28 cellular contexts compared by ENCODE assay signal in genomic region chr10:102702742-102703141, GRCh38.
"Had no signal": no experiment of that assay in that cellular context is flagged by ENCODE, and none has a peak within 500 bp of the region (broad histone marks: within the 10 kb centered on the region; RNA-seq: fewer than 3 reads in every experiment).

No MANE protein-coding gene starts in this region.

- ATAC-seq: activated CD4-positive, CD25-positive, alpha-beta regulatory T cell treated with anti-CD3 and anti-CD28 coated beads, Interleukin-2, amount 50 U/mL, for 24 hours; effector memory CD8-positive, alpha-beta T cell; esophagus mucosa; left cardiac atrium; mucosa of descending colon; pancreas; psoas muscle; right lobe of liver; T-cell had no signal

- H3K4me1 ChIP-seq: ascending aorta, pancreas, psoas muscle, right lobe of liver had no signal

- DNase-seq: activated CD4-positive, alpha-beta T cell treated with anti-CD3 and anti-CD28 coated beads, Interleukin-2, amount 50 U/mL, for 1 hour; activated CD8-positive, alpha-beta memory T cell treated with anti-CD3 and anti-CD28 coated beads for 24 hours; activated CD8-positive, alpha-beta memory T cell treated with anti-CD3 and anti-CD28 coated beads, Interleukin-2, amount 50 U/mL, for 4 hours; activated naive CD4-positive, alpha-beta T cell treated with Interleukin-2 at 50 U/mL for 16 hours; activated T-cell treated with anti-CD3 and anti-CD28 coated beads, Interleukin-2, amount 50 U/mL, for 24 hours; dorsolateral prefrontal cortex; effector memory CD8-positive, alpha-beta T cell; hippocampal formation; left cardiac atrium; mucosa of descending colon; nephron progenitor cell; pancreas; psoas muscle; right lobe of liver; stimulated activated CD4-positive, alpha-beta T cell treated with anti-CD3 and anti-CD28 coated beads, Interleukin-15, amount 100 ng/mL, for 24 hours; stimulated activated CD8-positive, alpha-beta memory T cell treated with anti-CD3 and anti-CD28 coated beads, Interleukin-4, amount 100 ng/mL, for 48 hours; stimulated activated naive CD4-positive, alpha-beta T cell treated with Interleukin-2 at 50 U/mL for 16 hours; T-cell had no signal

- H3K4me1 Mint-ChIP-seq: central memory CD8-positive, alpha-beta T cell had no signal

- H3K9me3 ChIP-seq: ascending aorta, mucosa of descending colon, pancreas, psoas muscle, right lobe of liver, tibial nerve had no signal

- H3K36me3 ChIP-seq: right lobe of liver had no signal

- H3K27me3 Mint-ChIP-seq: activated T-cell treated with anti-CD3 and anti-CD28 coated beads, Interleukin-2, amount 50 U/mL, for 24 hours; central memory CD8-positive, alpha-beta T cell; effector memory CD8-positive, alpha-beta T cell; T-cell had no signal

- H3K4me3 Mint-ChIP-seq: activated T-cell treated with anti-CD3 and anti-CD28 coated beads, Interleukin-2, amount 50 U/mL, for 24 hours; central memory CD8-positive, alpha-beta T cell; effector memory CD8-positive, alpha-beta T cell; nephron progenitor cell; T-cell; T-helper 2 cell treated with Interferon-gamma antibody and Interleukin-4, amounts not matched to agents 5 μg/mL and 100 μg/mL, for 36 hours had no signal

- FAIRE-seq: islet of Langerhans, urothelium cell line had no signal

- H3K27me3 ChIP-seq: ascending aorta, dorsolateral prefrontal cortex, pancreas, right lobe of liver, tibial nerve had no signal

- H3K9me3 Mint-ChIP-seq: activated T-cell treated with anti-CD3 and anti-CD28 coated beads, Interleukin-2, amount 50 U/mL, for 24 hours; central memory CD8-positive, alpha-beta T cell; effector memory CD8-positive, alpha-beta T cell; nephron progenitor cell; T-cell; T-helper 2 cell treated with Interferon-gamma antibody and Interleukin-4, amounts not matched to agents 5 μg/mL and 100 μg/mL, for 36 hours had no signal

- H3K27ac ChIP-seq: ascending aorta, dorsolateral prefrontal cortex, pancreas, psoas muscle, right lobe of liver, skin epidermis, tibial nerve, VCaP had no signal

- H3K27ac Mint-ChIP-seq: activated T-cell treated with anti-CD3 and anti-CD28 coated beads, Interleukin-2, amount 50 U/mL, for 24 hours; effector memory CD8-positive, alpha-beta T cell; nephron progenitor cell; T-cell; T-helper 2 cell treated with Interferon-gamma antibody and Interleukin-4, amounts not matched to agents 5 μg/mL and 100 μg/mL, for 36 hours had no signal

- H3K4me3 ChIP-seq: ascending aorta, dorsolateral prefrontal cortex, mucosa of descending colon, pancreas, psoas muscle, right lobe of liver, skin epidermis, tibial nerve had no signal
